ENCODE assay signal across 8 cellular contexts in the genomic region with DNA sequence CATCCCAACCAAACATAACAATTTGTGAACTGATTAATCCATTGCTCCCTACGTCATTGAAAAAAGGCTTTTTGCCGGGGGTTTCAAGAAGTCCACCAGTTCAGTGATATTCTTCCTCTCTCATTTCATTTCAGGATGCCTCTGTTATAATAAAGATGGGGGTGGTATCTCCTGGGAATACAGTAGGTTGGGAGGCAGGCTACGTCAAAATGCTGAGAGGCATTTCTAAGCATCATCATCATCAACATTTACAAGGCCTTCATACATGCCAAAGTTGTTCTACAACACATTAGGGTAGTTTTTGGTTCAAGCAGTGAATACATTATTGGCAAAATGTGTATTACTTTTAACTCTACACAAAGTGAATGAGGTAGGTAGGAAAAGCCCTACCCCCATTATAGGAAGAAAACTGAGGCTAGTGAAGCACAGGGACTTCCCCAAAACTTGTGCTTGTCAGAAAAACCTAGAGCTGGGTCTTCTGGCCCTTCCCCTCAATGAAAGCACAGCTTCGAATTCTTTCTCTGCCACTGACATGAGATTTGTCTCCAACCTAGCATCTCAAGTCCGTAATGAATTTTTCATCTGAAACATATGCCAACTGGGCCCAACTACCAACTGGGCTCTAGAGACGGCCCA. TPM values are rescaled to one million over a fixed set of nuclear protein-coding genes. Genes with fewer than 3 reads are reported as not detected.
DNase-seq lines count a peak whose midpoint lies in the region; ATAC-seq and TF ChIP-seq lines count a peak whose summit lies in the region.

No MANE protein-coding gene starts in this region.

- peaks cover 28% of the 10 kb centered on the region for H3K4me1 Mint-ChIP-seq in CD14-positive monocyte
- peaks cover 19 to 21% of the 10 kb centered on the region in 2 donors for H3K4me1 Mint-ChIP-seq in natural killer cell treated with Interleukin-12 subunit alpha and Interleukin-12 subunit beta and Interleukin-15 and Interleukin-18, amount 100 ng/mL, for 72 hours (ENCODE audit: low read depth in 2 of 2)

- DNase-seq in CD14-positive monocyte (ENCODE audit: low spot score): no peak
- DNase-seq in caudate nucleus (lab: John Stamatoyannopoulos, UW): no peak
- DNase-seq in natural killer cell treated with Interleukin-12 subunit alpha and Interleukin-12 subunit beta and Interleukin-15 and Interleukin-18, amount 100 ng/mL, for 72 hours (ENCODE audit: low spot score): no peak
- no peak for DNase-seq in OCI-M2 (lab: John Stamatoyannopoulos, UW; ENCODE audit: unreplicated experiment)
- DNase-seq in cerebellar cortex (ENCODE audit: low spot score): no peak
- DNase-seq in GDM1 (lab: John Stamatoyannopoulos, UW): no peak

- peaks cover 31 to 40% (median 38%) of the 10 kb centered on the region in 3 donors for H3K27me3 Mint-ChIP-seq in CD14-positive monocyte (ENCODE audit: low read depth in 3 of 3)
- peaks cover 3 to 19% of the 10 kb centered on the region in 2 donors for H3K27me3 Mint-ChIP-seq in natural killer cell treated with Interleukin-12 subunit alpha and Interleukin-12 subunit beta and Interleukin-15 and Interleukin-18, amount 100 ng/mL, for 72 hours

- H3K9me3 Mint-ChIP-seq in CD14-positive monocyte: peaks cover 2 to 18% (median 9%) of the 10 kb centered on the region in 7 donors
- no peaks in the 10 kb centered on the region for H3K9me3 Mint-ChIP-seq in natural killer cell treated with Interleukin-12 subunit alpha and Interleukin-12 subunit beta and Interleukin-15 and Interleukin-18, amount 100 ng/mL, for 72 hours

- intact Hi-C loops in CD14-positive monocyte (cut with micrococcal nuclease): loop anchor here (5.0 to 10.0 kb wide), 3 partner anchors 555 to 785 kb away; partner anchors contain the start of genes TTC32 (in 2 of the 2), LAPTM4A (in 1 of the 2) and RDH14 (in 1 of the 2)

- H3K9me3 ChIP-seq in HUES64 (ENCODE audit: insufficient read depth, low read depth, low read length): no peaks in the 10 kb centered on the region

- H3K27ac ChIP-seq in HUES64 (ENCODE audit: low read depth, low read length) (no peak overlapping the region), caudate nucleus (ENCODE audit: low read depth, low read length) (peak overlapping the region; percentile 92)

- H3K4me3 ChIP-seq in HUES64 (ENCODE audit: low read length): peak overlapping the region; percentile 72

- H3K36me3 ChIP-seq in HUES64 (ENCODE audit: insufficient read depth, low read length): no peaks in the 10 kb centered on the region

- peak; percentile 0 for ATAC-seq in GM21381 (IDR thresholded peaks at IDR 0.05; ENCODE audit: unreplicated experiment)
- ATAC-seq in natural killer cell treated with Interleukin-12 subunit alpha and Interleukin-12 subunit beta and Interleukin-15 and Interleukin-18, amount 100 ng/mL, for 72 hours: no peak

- peak overlapping the region; percentile 66 for H3K9ac ChIP-seq in HUES64 (ENCODE audit: low read depth, low read length)

- H3K4me3 Mint-ChIP-seq in CD14-positive monocyte: peak overlapping the region; percentile 94 to 98
- peak overlapping the region; percentile 95 for H3K4me3 Mint-ChIP-seq in natural killer cell treated with Interleukin-12 subunit alpha and Interleukin-12 subunit beta and Interleukin-15 and Interleukin-18, amount 100 ng/mL, for 72 hours

- H3K36me3 Mint-ChIP-seq in CD14-positive monocyte: peaks cover 18% of the 10 kb centered on the region in 2 donors
- no peaks in the 10 kb centered on the region for H3K36me3 Mint-ChIP-seq in natural killer cell treated with Interleukin-12 subunit alpha and Interleukin-12 subunit beta and Interleukin-15 and Interleukin-18, amount 100 ng/mL, for 72 hours

- peaks cover 6% of the 10 kb centered on the region; the same call in 1 of the 2 replicates for H3K4me1 ChIP-seq in HUES64 (ENCODE audit: insufficient read depth, low read length)

- H3K27ac Mint-ChIP-seq in CD14-positive monocyte: peak overlapping the region; percentile 96 to 99 (median 98)
- peak overlapping the region; percentile 91 to 97 for H3K27ac Mint-ChIP-seq in natural killer cell treated with Interleukin-12 subunit alpha and Interleukin-12 subunit beta and Interleukin-15 and Interleukin-18, amount 100 ng/mL, for 72 hours

- peaks cover 43% of the 10 kb centered on the region for H3K27me3 ChIP-seq in HUES64 (ENCODE audit: insufficient read depth, low read length)

- no peak for TF ChIP-seq CTCF in CD14-positive monocyte (IDR thresholded peaks at IDR 0.05)

- WGBS in HUES64: 52% methylated on average over 5 of the region's 6 CpGs

RNA-seq across cellular contexts. Expression of gene OSR1, which starts 11.3 kb away (rescaled TPM):
- not detected for polyA plus RNA-seq in CD14-positive monocyte
- polyA plus RNA-seq in HUES64 (2013, experiment 1 of 2): not detected
- 0.19 TPM for polyA plus RNA-seq in HUES64 (2013, experiment 2 of 2)
- total RNA-seq in natural killer cell treated with Interleukin-12 subunit alpha and Interleukin-12 subunit beta and Interleukin-15 and Interleukin-18, amount 100 ng/mL, for 72 hours: not detected
